Comparison of ENCODE assay signal across 1 cellular context in genomic region chr14:29895591-29896043, GRCh38.
TF ChIP-seq lines count a peak whose summit lies in the region.

No MANE protein-coding gene starts in this region.

TF ChIP-seq in WTC11, 78 proteins besides CTCF, POLR2A, EP300 and RAD21 (continued from another document):
- TF ChIP-seq ATF6 (CRISPR knock-in tag; IDR thresholded peaks at IDR 0.05) (no peak), ZNF317 (CRISPR knock-in tag; IDR thresholded peaks at IDR 0.05; ENCODE audit: borderline replicate concordance, low read depth) (no peak), PRRX2 (CRISPR knock-in tag; IDR thresholded peaks at IDR 0.05) (no peak), ZSCAN18 (CRISPR knock-in tag; IDR thresholded peaks at IDR 0.05) (no peak), ELF4 (CRISPR knock-in tag; IDR thresholded peaks at IDR 0.05; ENCODE audit: low read depth) (no peak), AFF4 (CRISPR knock-in tag; IDR thresholded peaks at IDR 0.05; ENCODE audit: borderline replicate concordance) (no peak), ZNF219 (CRISPR knock-in tag; IDR thresholded peaks at IDR 0.05; ENCODE audit: borderline replicate concordance) (no peak), ETV6 (CRISPR knock-in tag; IDR thresholded peaks at IDR 0.05) (no peak), GRHL2 (CRISPR knock-in tag; IDR thresholded peaks at IDR 0.05; ENCODE audit: insufficient replicate concordance, severe bottlenecking) (no peak), CREB1 (CRISPR knock-in tag; IDR thresholded peaks at IDR 0.05) (no peak), CREM (CRISPR knock-in tag; IDR thresholded peaks at IDR 0.05) (no peak), MXD4 (CRISPR knock-in tag; IDR thresholded peaks at IDR 0.05; ENCODE audit: borderline replicate concordance) (no peak), ATF1 (CRISPR knock-in tag; IDR thresholded peaks at IDR 0.05) (no peak)
